ENCODE assay signal across 1 cellular context in genomic region chr19:11463391-11463790, GRCh38.
TF ChIP-seq lines count a peak whose summit lies in the region.

No MANE protein-coding gene starts in this region.

TF ChIP-seq in H1, 55 proteins besides CTCF, POLR2A, EP300 and RAD21:
- TF ChIP-seq CEBPB (IDR thresholded peaks at IDR 0.05; ENCODE audit: low read depth, low read length) (no peak), GABPA (IDR thresholded peaks at IDR 0.05; ENCODE audit: borderline replicate concordance, insufficient read depth, low read length) (no peak), SIN3A (conservative IDR thresholded peaks at IDR 0.05 in 1 of 2, IDR thresholded peaks at IDR 0.05 in 1 of 2; ENCODE audit: low read depth in 1 of 2, low read length in 2 of 2) (no peak), MAX (IDR thresholded peaks at IDR 0.05) (no peak), ASH2L (IDR thresholded peaks at IDR 0.05; ENCODE audit: low read length) (no peak), PHF8 (conservative IDR thresholded peaks at IDR 0.05; ENCODE audit: low read depth, low read length) (no peak), KDM5A (IDR thresholded peaks at IDR 0.05; ENCODE audit: low read length) (no peak)
- TF ChIP-seq, protein P1, sequence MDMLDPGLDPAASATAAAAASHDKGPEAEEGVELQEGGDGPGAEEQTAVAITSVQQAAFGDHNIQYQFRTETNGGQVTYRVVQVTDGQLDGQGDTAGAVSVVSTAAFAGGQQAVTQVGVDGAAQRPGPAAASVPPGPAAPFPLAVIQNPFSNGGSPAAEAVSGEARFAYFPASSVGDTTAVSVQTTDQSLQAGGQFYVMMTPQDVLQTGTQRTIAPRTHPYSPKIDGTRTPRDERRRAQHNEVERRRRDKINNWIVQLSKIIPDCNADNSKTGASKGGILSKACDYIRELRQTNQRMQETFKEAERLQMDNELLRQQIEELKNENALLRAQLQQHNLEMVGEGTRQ (IDR thresholded peaks at IDR 0.05; ENCODE audit: low read length) = no peak
